In the genomic region with DNA sequence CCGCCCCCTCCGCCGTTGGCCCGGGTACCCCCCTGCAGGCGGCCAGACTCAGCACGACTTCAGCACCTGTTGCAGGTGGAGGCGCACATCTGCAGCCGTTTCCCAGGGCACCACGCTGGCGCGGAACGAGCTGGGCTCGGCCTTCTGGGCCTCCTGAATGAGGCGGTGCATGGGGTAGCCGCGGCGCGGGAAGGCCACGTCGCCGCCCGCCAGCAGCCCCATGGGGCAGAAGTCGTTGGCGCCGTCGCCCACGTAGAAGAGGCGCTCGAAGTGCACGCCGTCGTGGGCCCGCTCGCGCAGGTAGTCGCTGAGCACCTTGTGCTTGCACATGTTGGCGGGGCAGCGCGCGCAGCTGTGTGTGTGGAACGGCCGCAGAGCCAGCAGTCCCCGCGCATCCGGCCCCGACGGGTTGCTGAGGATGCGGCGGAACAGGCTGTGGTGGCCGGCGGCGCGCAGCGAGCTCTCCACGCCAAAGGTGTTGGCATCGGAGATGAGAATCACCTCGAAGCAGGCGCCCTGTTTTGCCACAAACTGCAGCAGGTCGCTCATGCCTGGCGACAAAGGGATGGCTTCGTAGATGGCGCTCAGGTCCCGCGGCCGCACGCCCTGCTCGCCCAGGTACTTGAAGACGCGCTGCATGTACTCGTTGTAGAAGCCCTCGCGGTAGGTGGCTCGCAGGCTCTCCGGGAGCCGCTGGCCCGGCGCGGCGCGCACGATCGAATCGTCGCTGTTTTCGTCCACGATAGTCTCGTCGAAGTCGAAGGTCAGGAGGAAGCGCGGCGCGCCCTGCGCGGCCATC, we compare ENCODE assay signal across 9 cellular contexts. TPM values are rescaled to one million over a fixed set of nuclear protein-coding genes. Genes with fewer than 3 reads are reported as not detected.
DNase-seq lines count a peak whose midpoint lies in the region; ATAC-seq and TF ChIP-seq lines count a peak whose summit lies in the region.
"Had no signal": no experiment of that assay in that cellular context is flagged by ENCODE, and none has a peak within 500 bp of the region (broad histone marks: within the 10 kb centered on the region; RNA-seq: fewer than 3 reads in every experiment).

No MANE protein-coding gene starts in this region.

- H3K4me1 Mint-ChIP-seq in chondrocyte (ENCODE audit: low read depth), result peaks cover 12% of the 10 kb centered on the region
- peaks cover 23 to 55% (median 47%) of the 10 kb centered on the region in 4 donors for H3K4me1 Mint-ChIP-seq in naive thymus-derived CD8-positive, alpha-beta T cell

- H3K27me3 Mint-ChIP-seq in chondrocyte (ENCODE audit: low read depth), result peaks cover 53% of the 10 kb centered on the region
- H3K27me3 Mint-ChIP-seq in naive thymus-derived CD8-positive, alpha-beta T cell, result no peaks in the 10 kb centered on the region

- no peaks in the 10 kb centered on the region for H4K20me1 ChIP-seq in SU-DHL-6 (ENCODE audit: low read depth, low read length)

- H3K27ac ChIP-seq in SU-DHL-6 (ENCODE audit: low read depth, low read length), result no peak overlapping the region

- no peaks in the 10 kb centered on the region for H3K9me3 Mint-ChIP-seq in chondrocyte (ENCODE audit: low read depth)
- H3K9me3 Mint-ChIP-seq in naive thymus-derived CD8-positive, alpha-beta T cell, result no peaks in the 10 kb centered on the region

- in situ Hi-C loops in G401 (cut with HindIII; ENCODE audit: low sequenced_read_pairs), result no loop called here

- no peaks in the 10 kb centered on the region for H3K36me3 Mint-ChIP-seq in chondrocyte (ENCODE audit: low read depth)
- H3K36me3 Mint-ChIP-seq in naive thymus-derived CD8-positive, alpha-beta T cell, result peaks cover 0 to 19% (median 2%) of the 10 kb centered on the region in 3 donors

- no peak overlapping the region for H3K27ac Mint-ChIP-seq in chondrocyte (ENCODE audit: unreplicated experiment)
- H3K27ac Mint-ChIP-seq in naive thymus-derived CD8-positive, alpha-beta T cell, result peak overlapping the region in 5 of 10 donors; percentile 24 to 86 (median 73)

- POLR2A ChIA-PET in naive thymus-derived CD8-positive, alpha-beta T cell (lab: Charles Lee), result interaction anchor here (0.9 to 8.9 kb wide), 7 partner anchors 7 to 332 kb away, joined by 3 to 112 read pairs (median 6); a partner anchor contains a TSS

- ATAC-seq in naive thymus-derived CD8-positive, alpha-beta T cell, result peak; percentile 60 to 66
- ATAC-seq in HG02884 (IDR thresholded peaks at IDR 0.05; ENCODE audit: unreplicated experiment), result no peak

- no peaks in the 10 kb centered on the region for H3F3A ChIP-seq in SU-DHL-6 (ENCODE audit: insufficient read depth)

- no peaks in the 10 kb centered on the region for H3K9me3 ChIP-seq in SU-DHL-6 (ENCODE audit: insufficient read depth, low read length)

- no peak overlapping the region for H3K4me3 ChIP-seq in SU-DHL-6 (ENCODE audit: insufficient read depth, low read length, poor library complexity, severe bottlenecking)

- H3K9me2 ChIP-seq in SU-DHL-6 (replicated peaks; ENCODE audit: insufficient read depth, low read length), result no peaks in the 10 kb centered on the region

- H3K4me2 ChIP-seq in SU-DHL-6 (ENCODE audit: low read depth, low read length, poor library complexity, severe bottlenecking), result peak overlapping the region; percentile 48

- peak overlapping the region; percentile 9; the same call in 1 of the 2 replicates for H3K9ac ChIP-seq in SU-DHL-6 (ENCODE audit: low read length)

- H3K27me3 ChIP-seq in SU-DHL-6 (ENCODE audit: low read length), result no peaks in the 10 kb centered on the region

- no peaks in the 10 kb centered on the region for H3K79me2 ChIP-seq in SU-DHL-6 (ENCODE audit: insufficient read depth, low read length)

- H3K4me3 Mint-ChIP-seq in chondrocyte (ENCODE audit: unreplicated experiment), result peak overlapping the region; percentile 51
- H3K4me3 Mint-ChIP-seq in naive thymus-derived CD8-positive, alpha-beta T cell, result peak overlapping the region; percentile 67 to 87 (median 84)

- no peak overlapping the region for H2AFZ ChIP-seq in SU-DHL-6 (ENCODE audit: low read depth, low read length, severe bottlenecking)

- no peak for DNase-seq in chondrocyte (ENCODE audit: low spot score)
- DNase-seq in naive thymus-derived CD8-positive, alpha-beta T cell, result peak; percentile 35 to 75 (median 56)
- no peak for DNase-seq in superior temporal gyrus (ENCODE audit: extremely low spot score)
- no peak for DNase-seq in midbrain (lab: John Stamatoyannopoulos, UW)
- DNase-seq in G401 (ENCODE audit: low spot score), result no peak

- H3K36me3 ChIP-seq in SU-DHL-6 (ENCODE audit: low read length), result no peaks in the 10 kb centered on the region

- TF ChIP-seq CTCF in GM12874 (IDR thresholded peaks at IDR 0.05; ENCODE audit: insufficient read depth, low read depth, low read length) (0 out of 2 replicates have a peak, but pooled peaks have one; percentile 1), SU-DHL-6 (IDR thresholded peaks at IDR 0.05; ENCODE audit: insufficient read depth, low read length, poor library complexity, severe bottlenecking) (no peak), chondrocyte (IDR thresholded peaks at IDR 0.05) (no peak)

RNA-seq across cellular contexts. Expression of a gene that starts 6.2 kb away (rescaled TPM):
- 0.36 TPM in 1 of 3 replicates, not detected in the others for total RNA-seq in chondrocyte
- total RNA-seq in naive thymus-derived CD8-positive, alpha-beta T cell, result not detected
- polyA plus RNA-seq in naive thymus-derived CD8-positive, alpha-beta T cell, result under 1 TPM; 0.25 to 0.62 (median 0.35) TPM
- total RNA-seq in G401 (2014; rRNA removed; shearing (Covaris generic)), result 3.5 and 4.1 TPM in 2 replicates
- total RNA-seq: bronchial epithelial cell had no signal

RNA-seq across cellular contexts. Expression of a gene that starts 13.9 kb away (rescaled TPM):
- not detected in 3 replicates for total RNA-seq in chondrocyte
- 10 to 100 TPM; 16.6 to 16.9 TPM for total RNA-seq in naive thymus-derived CD8-positive, alpha-beta T cell
- polyA plus RNA-seq in naive thymus-derived CD8-positive, alpha-beta T cell, result 10 to 100 TPM; 27.7 to 50.7 (median 48.4) TPM
- total RNA-seq in G401 (2014; rRNA removed; shearing (Covaris generic)), result 0.14 TPM in 1 of 2 replicates, not detected in the other
- total RNA-seq: bronchial epithelial cell had no signal

RNA-seq across cellular contexts. Expression of a gene that starts 14.0 kb away (rescaled TPM):
- not detected in 3 replicates for total RNA-seq in chondrocyte
- total RNA-seq in naive thymus-derived CD8-positive, alpha-beta T cell, result 1 to 10 TPM; 4.7 to 7.0 TPM
- 10 to 100 TPM; 14.7 to 25.8 (median 17.1) TPM for polyA plus RNA-seq in naive thymus-derived CD8-positive, alpha-beta T cell
- total RNA-seq in G401 (2014; rRNA removed; shearing (Covaris generic)), result not detected in 2 replicates
- total RNA-seq: bronchial epithelial cell had no signal

Comparison
In these comparisons a context has a peak if more than half of its experiments do, and no peak if none do; other contexts are left out.
1. DNase-seq: peak in naive thymus-derived CD8-positive, alpha-beta T cell (10 of 10); none in chondrocyte (single experiment), superior temporal gyrus (single experiment), midbrain (single experiment) and G401 (single experiment).
2. RNA of a gene that starts 13.9 kb away (total RNA-seq): 16.6 to 16.9 TPM in naive thymus-derived CD8-positive, alpha-beta T cell; 0.14 TPM in G401 and not detected in chondrocyte; every median in the first group is over 10 times any median in the second.